ENCODE assay signal across 19 cellular contexts in genomic region chr11:78807351-78807750, GRCh38.
"Had no signal": no experiment of that assay in that cellular context is flagged by ENCODE, and none has a peak within 500 bp of the region (broad histone marks: within the 10 kb centered on the region; RNA-seq: fewer than 3 reads in every experiment).

No MANE protein-coding gene starts in this region.

- H3K36me3 ChIP-seq: SJSA1 had no signal

- H3K9me3 ChIP-seq: SJSA1 had no signal

- H3K27ac ChIP-seq: SJSA1, SK-N-MC had no signal

- H3K4me3 ChIP-seq: SJSA1, SK-N-MC had no signal

- H3K27me3 ChIP-seq: SJSA1 had no signal

- DNase-seq: Karpas-422, KG1, MM.1S, NCI-H1048, NCI-H1105, NCI-H1417, NCI-H1436 treated with DMSO at 0.1 percent for 48 hours, NCI-H1694, NCI-H187 treated with DMSO at 0.1 percent for 48 hours, NCI-H2081, NCI-H2107, NCI-H2227 treated with DMSO at 0.1 percent for 48 hours, NCI-H524, NCI-H526 treated with DMSO at 0.1 percent for 48 hours, NCI-H748 treated with DMSO at 0.1 percent for 48 hours, Right ventricle myocardium superior, SIG-M5 had no signal
